In genomic region chr14:100967178-100967577, GRCh38 we compare ENCODE assay signal across 24 cellular contexts.
"Had no signal": no experiment of that assay in that cellular context is flagged by ENCODE, and none has a peak within 500 bp of the region (broad histone marks: within the 10 kb centered on the region; RNA-seq: fewer than 3 reads in every experiment).

No MANE protein-coding gene starts in this region.

- FAIRE-seq: HTR-8/SVneo, K562 had no signal

- H3K27me3 Mint-ChIP-seq: IgD-negative memory B cell had no signal

- H3K36me3 Mint-ChIP-seq: IgD-negative memory B cell had no signal

- H3K27ac Mint-ChIP-seq: IgD-negative memory B cell had no signal

- H3K9me3 ChIP-seq: SK-N-SH had no signal

- H3K4me3 Mint-ChIP-seq: IgD-negative memory B cell had no signal

- H3K27ac ChIP-seq: HL-60, KMS-11, RWPE1 had no signal

- ATAC-seq: K562, Panc1, PC-3 had no signal

- H3K4me1 Mint-ChIP-seq: IgD-negative memory B cell had no signal

- H3K4me3 ChIP-seq: K562 had no signal

- H3K9me3 Mint-ChIP-seq: IgD-negative memory B cell had no signal

- DNase-seq: Kasumi-1, MM.1S, NCI-H1092 treated with DMSO at 0.1 percent for 48 hours, NCI-H1436, NCI-H187, NCI-H2029, NCI-H2081 treated with DMSO at 0.1 percent for 48 hours, NCI-H2171, NCI-H226, NCI-H446, NCI-H510A, NCI-H524 treated with DMSO at 0.1 percent for 48 hours, NCI-H69, NCI-H774, PC-3, SHP77, SK-N-SH had no signal
